Comparison of ENCODE assay signal across 1 cellular context in genomic region chr20:608970-609369, GRCh38.
TF ChIP-seq lines count a peak whose summit lies in the region.

No MANE protein-coding gene starts in this region.

TF ChIP-seq in HepG2, 621 proteins besides CTCF, POLR2A, EP300 and RAD21:
- TF ChIP-seq MXD1 (CRISPR knock-in tag; IDR thresholded peaks at IDR 0.05) (no peak), ZNF331 (CRISPR knock-in tag; IDR thresholded peaks at IDR 0.05) (no peak), ZFP41 (CRISPR knock-in tag; IDR thresholded peaks at IDR 0.05; ENCODE audit: borderline replicate concordance) (no peak), ZNF772 (CRISPR knock-in tag; IDR thresholded peaks at IDR 0.05) (no peak), ZNF737 (CRISPR knock-in tag; IDR thresholded peaks at IDR 0.05; ENCODE audit: borderline replicate concordance) (no peak), SCMH1 (CRISPR knock-in tag; IDR thresholded peaks at IDR 0.05; ENCODE audit: borderline replicate concordance) (no peak), ZNF749 (CRISPR knock-in tag; IDR thresholded peaks at IDR 0.05; ENCODE audit: borderline replicate concordance) (no peak)
TF ChIP-seq in HepG2: peak in this region for 0.
